Comparison of ENCODE assay signal across 13 cellular contexts in genomic region chr2:86788881-86789686, GRCh38. TPM values are rescaled to one million over a fixed set of nuclear protein-coding genes. Genes with fewer than 3 reads are reported as not detected.
DNase-seq lines count a peak whose midpoint lies in the region; ATAC-seq, FAIRE-seq and TF ChIP-seq lines count a peak whose summit lies in the region.
"Had no signal": no experiment of that assay in that cellular context is flagged by ENCODE, and none has a peak within 500 bp of the region (broad histone marks: within the 10 kb centered on the region; RNA-seq: fewer than 3 reads in every experiment).

No MANE protein-coding gene starts in this region.

- peak overlapping the region in 6 of 10 donors; percentile 23 to 90 (median 37) for H3K4me3 Mint-ChIP-seq in naive thymus-derived CD4-positive, alpha-beta T cell

- ATAC-seq in Right ventricle myocardium inferior (no peak), mucosa of descending colon (no peak)
- no peak for ATAC-seq in naive thymus-derived CD4-positive, alpha-beta T cell

- no TSS peak for BruUV-seq in endothelial cell of umbilical vein (replicated peaks; lab: Mats Ljungman, UMichigan)

- H3K9ac ChIP-seq in endothelial cell of umbilical vein (replicated peaks; ENCODE audit: extremely low read depth, insufficient read depth, low read length), result no peak overlapping the region
- H3K9ac ChIP-seq: BLaER1 treated with 17β-estradiol and CSF1 and Interleukin-3, amounts not matched to agents 10 nM and 100 nM; KMS-11 had no signal

- no peak overlapping the region for H3K4me2 ChIP-seq in endothelial cell of umbilical vein (ENCODE audit: insufficient read depth, low read length)
- H3K4me2 ChIP-seq: KMS-11 had no signal

- no peaks in the 10 kb centered on the region for H3K79me2 ChIP-seq in endothelial cell of umbilical vein (ENCODE audit: control insufficient read depth, insufficient read depth, low read length)

- TF ChIP-seq POLR2A in endothelial cell of umbilical vein (IDR thresholded peaks at IDR 0.05; ENCODE audit: low read depth, low read length), result no peak

- no peaks in the 10 kb centered on the region for H3K9me1 ChIP-seq in endothelial cell of umbilical vein (replicated peaks; ENCODE audit: control insufficient read depth, extremely low read depth, insufficient read depth, low read length)

- DNase-seq in Right ventricle myocardium inferior (ENCODE audit: missing footprints) (peak; percentile 77), cardiac septum (ENCODE audit: low spot score) (no peak), endothelial cell of umbilical vein (ENCODE audit: low read depth, low spot score) (no peak), NCI-H1092 treated with DMSO at 0.1 percent for 48 hours (lab: John Stamatoyannopoulos, UW) (no peak), GM10248 (ENCODE audit: extremely low spot score) (no peak), mucosa of descending colon (no peak)
- no peak for DNase-seq in naive thymus-derived CD4-positive, alpha-beta T cell
- DNase-seq in effector CD4-positive, alpha-beta T cell, result no peak
- DNase-seq: activated CD4-positive, alpha-beta memory T cell treated with anti-CD3 and anti-CD28 coated beads for 36 hours; colonic mucosa; mesenchymal stem cell had no signal

- no peak overlapping the region for H3K4me3 ChIP-seq in endothelial cell of umbilical vein (replicated peaks in 1 of 3; ENCODE audit: insufficient read depth in 1 of 3, low read depth in 1 of 3, low read length in 3 of 3)
- peak overlapping the region; percentile 55 for H3K4me3 ChIP-seq in naive thymus-derived CD4-positive, alpha-beta T cell (ENCODE audit: low read length)
- no peak overlapping the region for H3K4me3 ChIP-seq in mucosa of descending colon
- H3K4me3 ChIP-seq: BLaER1 treated with 17β-estradiol and CSF1 and Interleukin-3, amounts not matched to agents 10 nM and 100 nM; colonic mucosa had no signal

- dilution Hi-C loops in endothelial cell of umbilical vein (cut with MboI; ENCODE audit: extremely low pct_ligation_motif_present, low sequenced_read_pairs), result no loop called here

- POLR2A ChIA-PET in endothelial cell of umbilical vein (lab: Charles Lee), result no interaction called here
- POLR2A ChIA-PET in naive thymus-derived CD4-positive, alpha-beta T cell (lab: Charles Lee), result no interaction called here
- POLR2A ChIA-PET in GM10248 (lab: Yijun Ruan, JAX), result no interaction called here

- H3K36me3 Mint-ChIP-seq in naive thymus-derived CD4-positive, alpha-beta T cell, result peaks cover 0 to 13% (median 0%) of the 10 kb centered on the region in 5 donors
- H3K36me3 Mint-ChIP-seq: activated CD4-positive, alpha-beta memory T cell treated with anti-CD3 and anti-CD28 coated beads for 36 hours had no signal

- FAIRE-seq in endothelial cell of umbilical vein (lab: Jason Lieb, UNC), result no peak

- H2AFZ ChIP-seq in endothelial cell of umbilical vein (ENCODE audit: low read depth, low read length), result no peak overlapping the region

- no peaks in the 10 kb centered on the region for H3K9me3 ChIP-seq in endothelial cell of umbilical vein (replicated peaks; ENCODE audit: control insufficient read depth, insufficient read depth, low read length)
- no peaks in the 10 kb centered on the region for H3K9me3 ChIP-seq in naive thymus-derived CD4-positive, alpha-beta T cell (ENCODE audit: control insufficient read depth in 2 of 3, low read length in 3 of 3)
- no peaks in the 10 kb centered on the region for H3K9me3 ChIP-seq in mucosa of descending colon
- H3K9me3 ChIP-seq: colonic mucosa had no signal

- H3K4me1 ChIP-seq in endothelial cell of umbilical vein (ENCODE audit: control insufficient read depth, extremely low read depth, insufficient read depth, low read length) (no peaks in the 10 kb centered on the region), mucosa of descending colon (ENCODE audit: low read depth) (peaks cover 19% of the 10 kb centered on the region)
- H3K4me1 ChIP-seq in naive thymus-derived CD4-positive, alpha-beta T cell (ENCODE audit: control insufficient read depth in 2 of 2, insufficient read depth in 2 of 2, low read length in 2 of 2), result peaks cover 16 to 69% of the 10 kb centered on the region in 2 donors
- H3K4me1 ChIP-seq: colonic mucosa had no signal

- CTCF ChIA-PET in endothelial cell of umbilical vein (lab: Charles Lee) (no interaction called here), GM10248 (lab: Yijun Ruan, JAX) (no interaction called here)
- CTCF ChIA-PET in naive thymus-derived CD4-positive, alpha-beta T cell (lab: Charles Lee), result no interaction called here

- intact Hi-C loops in Right ventricle myocardium inferior (cut with DNase I) (no loop called here), cardiac septum (cut with DNase I) (no loop called here), endothelial cell of umbilical vein (cut with micrococcal nuclease) (no loop called here), mucosa of descending colon (cut with DNase I, micrococcal nuclease) (no loop called here)
- intact Hi-C loops in naive thymus-derived CD4-positive, alpha-beta T cell (cut with micrococcal nuclease), result no loop called here

- no peaks in the 10 kb centered on the region for H4K20me1 ChIP-seq in endothelial cell of umbilical vein (replicated peaks; ENCODE audit: control insufficient read depth, extremely low read depth, insufficient read depth, low read length)

- peaks cover 48 to 63% of the 10 kb centered on the region in 2 experiments for H3K27me3 ChIP-seq in endothelial cell of umbilical vein (ENCODE audit: control insufficient read depth in 2 of 2, insufficient read depth in 2 of 2, low read length in 2 of 2)
- peaks cover 0 to 24% of the 10 kb centered on the region in 2 donors for H3K27me3 ChIP-seq in naive thymus-derived CD4-positive, alpha-beta T cell (ENCODE audit: control insufficient read depth in 2 of 2, insufficient read depth in 2 of 2, low read length in 2 of 2)

- peaks cover 0 to 4% (median 0%) of the 10 kb centered on the region in 11 donors for H3K9me3 Mint-ChIP-seq in naive thymus-derived CD4-positive, alpha-beta T cell
- H3K9me3 Mint-ChIP-seq: activated CD4-positive, alpha-beta memory T cell treated with anti-CD3 and anti-CD28 coated beads for 36 hours had no signal

- TF ChIP-seq CTCF in endothelial cell of umbilical vein (IDR thresholded peaks at IDR 0.05; ENCODE audit: extremely low read depth in 1 of 2, insufficient read depth in 1 of 2, low read depth in 1 of 2, low read length in 2 of 2), result no peak
- no peak for TF ChIP-seq CTCF in GM10248 (IDR thresholded peaks at IDR 0.05; ENCODE audit: control extremely low read depth, extremely low read depth, low read depth, missing control alignments)
- no peak for TF ChIP-seq CTCF in mucosa of descending colon (IDR thresholded peaks at IDR 0.05)

- peaks cover 32 to 80% (median 41%) of the 10 kb centered on the region in 5 donors for H3K27me3 Mint-ChIP-seq in naive thymus-derived CD4-positive, alpha-beta T cell

- no peak overlapping the region for H3K27ac ChIP-seq in endothelial cell of umbilical vein (ENCODE audit: insufficient read depth, low read depth, low read length)
- H3K27ac ChIP-seq in naive thymus-derived CD4-positive, alpha-beta T cell (ENCODE audit: low read depth, low read length), result no peak overlapping the region
- H3K27ac ChIP-seq: BLaER1 treated with 17β-estradiol and CSF1 and Interleukin-3, amounts not matched to agents 10 nM and 100 nM; colonic mucosa; KMS-11 had no signal

- peaks cover 10 to 34% (median 23%) of the 10 kb centered on the region in 7 donors for H3K4me1 Mint-ChIP-seq in naive thymus-derived CD4-positive, alpha-beta T cell

- H3K27ac Mint-ChIP-seq in naive thymus-derived CD4-positive, alpha-beta T cell, result no peak overlapping the region
- H3K27ac Mint-ChIP-seq: activated CD4-positive, alpha-beta memory T cell treated with anti-CD3 and anti-CD28 coated beads for 36 hours had no signal

- no peaks in the 10 kb centered on the region for H3K36me3 ChIP-seq in endothelial cell of umbilical vein (ENCODE audit: control insufficient read depth in 2 of 2, extremely low read depth in 1 of 2, insufficient read depth in 2 of 2, low read length in 2 of 2)
- peaks cover 0 to 26% (median 0%) of the 10 kb centered on the region in 3 experiments for H3K36me3 ChIP-seq in naive thymus-derived CD4-positive, alpha-beta T cell (ENCODE audit: control insufficient read depth in 2 of 3, insufficient read depth in 3 of 3, low read length in 3 of 3)
- H3K36me3 ChIP-seq in mucosa of descending colon (ENCODE audit: low read depth), result no peaks in the 10 kb centered on the region
- H3K36me3 ChIP-seq: BLaER1 treated with 17β-estradiol and CSF1 and Interleukin-3, amounts not matched to agents 10 nM and 100 nM; colonic mucosa had no signal

TF ChIP-seq in endothelial cell of umbilical vein, 7 proteins besides CTCF, POLR2A, EP300 and RAD21:
- TF ChIP-seq GATA2 (IDR thresholded peaks at IDR 0.05; ENCODE audit: insufficient read depth, insufficient read length, low read depth, low read length) (no peak), EZH2 (IDR thresholded peaks at IDR 0.05; ENCODE audit: borderline replicate concordance, low read depth, low read length, severe bottlenecking) (peak; percentile 90)

RNA-seq across cellular contexts. Expression of gene CD8A, which starts 1.6 kb away (rescaled TPM):
- total RNA-seq in Right ventricle myocardium inferior (1.2 TPM), cardiac septum (0.62 TPM), endothelial cell of umbilical vein (not detected in 2 replicates), mucosa of descending colon (1 to 10 TPM; 4.1 to 9.1 (median 9.1) TPM)
- polyA plus RNA-seq in endothelial cell of umbilical vein, result not detected in 2 replicates
- polyA plus RNA-seq in endothelial cell of umbilical vein (2011; cell fraction: cytosol; rRNA removed), result not detected in 2 replicates
- not detected in 2 replicates for polyA plus RNA-seq in endothelial cell of umbilical vein (2011; cell fraction: nucleus; rRNA removed)
- polyA plus RNA-seq in endothelial cell of umbilical vein (2012), result not detected in 2 replicates
- not detected in 2 replicates for polyA minus RNA-seq in endothelial cell of umbilical vein
- polyA minus RNA-seq in endothelial cell of umbilical vein (2011; cell fraction: cytosol; rRNA and poly(A)+ RNA removed), result not detected
- not detected in 2 replicates for polyA minus RNA-seq in endothelial cell of umbilical vein (2011; cell fraction: nucleus; rRNA and poly(A)+ RNA removed)
- 10 to 100 TPM in 1 of 5 experiments, 1 to 10 TPM in 4; 1.4 to 56.0 (median 2.0) TPM for total RNA-seq in naive thymus-derived CD4-positive, alpha-beta T cell
- under 1 TPM; 0.16 to 0.76 TPM for polyA plus RNA-seq in naive thymus-derived CD4-positive, alpha-beta T cell
